ENCODE assay signal across 13 cellular contexts in genomic region chr2:12787891-12788783, GRCh38.
DNase-seq lines count a peak whose midpoint lies in the region; ATAC-seq and TF ChIP-seq lines count a peak whose summit lies in the region.
"Had no signal": no experiment of that assay in that cellular context is flagged by ENCODE, and none has a peak within 500 bp of the region (broad histone marks: within the 10 kb centered on the region; RNA-seq: fewer than 3 reads in every experiment).

No MANE protein-coding gene starts in this region.

- H3K9ac ChIP-seq in colonic mucosa (ENCODE audit: low read depth in 2 of 2, low read length in 2 of 2) = no peak overlapping the region

- H3K4me1 ChIP-seq in colonic mucosa = no peaks in the 10 kb centered on the region

- H3K9me3 ChIP-seq in colonic mucosa = no peaks in the 10 kb centered on the region

- ATAC-seq in HG02840 (IDR thresholded peaks at IDR 0.05; ENCODE audit: low FRiP score, unreplicated experiment) = no peak

- no peak for TF ChIP-seq CTCF in colonic mucosa (IDR thresholded peaks at IDR 0.05)

- H3K27me3 ChIP-seq in colonic mucosa = no peaks in the 10 kb centered on the region

- H3K36me3 ChIP-seq in colonic mucosa = no peaks in the 10 kb centered on the region

- DNase-seq in HS-27A (ENCODE audit: low read depth) = peak; percentile 54
- DNase-seq in colonic mucosa = no peak
- peak; percentile 46 for DNase-seq in left kidney (ENCODE audit: low read depth, low spot score)
- peak; percentile 77 for DNase-seq in stromal cell of bone marrow (ENCODE audit: low read depth)
- DNase-seq in HuH-7 (ENCODE audit: low spot score) = no peak
- DNase-seq in activated CD4-positive, alpha-beta T cell treated with anti-CD3 and anti-CD28 coated beads, Interleukin-2, amount 50 U/mL, for 1 hour = no peak
- DNase-seq in NK-92 (lab: John Stamatoyannopoulos, UW; ENCODE audit: unreplicated experiment) = no peak
- DNase-seq: activated CD4-positive, CD25-positive, alpha-beta regulatory T cell treated with anti-CD3 and anti-CD28 coated beads, Interleukin-2, amount 50 U/mL, for 72 hours; activated naive CD4-positive, alpha-beta T cell treated with Interleukin-2 at 50 U/mL for 16 hours; erythroblast; KG1; stimulated activated CD4-positive, alpha-beta T cell treated with anti-CD3 and anti-CD28 coated beads, Interleukin-2, amount 100 ng/mL, for 48 hours had no signal

- no peak overlapping the region for H3K4me3 ChIP-seq in colonic mucosa

- peak overlapping the region; percentile 59 for H3K27ac ChIP-seq in colonic mucosa

- intact Hi-C loops in colonic mucosa (cut with DNase I) = no loop called here

Comparison
In these comparisons a context has a peak if more than half of its experiments do, and no peak if none do; other contexts are left out.
1. DNase-seq: peak in HS-27A (single experiment), left kidney (single experiment) and stromal cell of bone marrow (single experiment); none in colonic mucosa (single experiment), HuH-7 (single experiment), activated CD4-positive, alpha-beta T cell treated with anti-CD3 and anti-CD28 coated beads, Interleukin-2, amount 50 U/mL, for 1 hour (single experiment) and NK-92 (single experiment).